Comparison of ENCODE assay signal across 23 cellular contexts in genomic region chr2:176821350-176821749, GRCh38.
DNase-seq lines count a peak whose midpoint lies in the region; ATAC-seq, FAIRE-seq and TF ChIP-seq lines count a peak whose summit lies in the region.
"Had no signal": no experiment of that assay in that cellular context is flagged by ENCODE, and none has a peak within 500 bp of the region (broad histone marks: within the 10 kb centered on the region; RNA-seq: fewer than 3 reads in every experiment).

No MANE protein-coding gene starts in this region.

- H3K27ac Mint-ChIP-seq in HFFc6, result no peak overlapping the region
- H3K27ac Mint-ChIP-seq: activated CD8-positive, alpha-beta T cell treated with anti-CD3 and anti-CD28 coated beads for 36 hours; WTC11 had no signal

- no TSS peak for BruUV-seq in GM12878 (replicated peaks; lab: Mats Ljungman, UMichigan)

- no peaks in the 10 kb centered on the region for H3K4me1 ChIP-seq in GM12878 (ENCODE audit: control insufficient read depth, insufficient read depth, low read length)
- no peaks in the 10 kb centered on the region for H3K4me1 ChIP-seq in testis
- H3K4me1 ChIP-seq: lower lobe of right lung had no signal

- H3K79me2 ChIP-seq in GM12878 (ENCODE audit: control insufficient read depth, insufficient read depth, low read length), result no peaks in the 10 kb centered on the region

- POLR2A ChIA-PET in GM12878 (lab: Charles Lee), result interaction anchor here (0.6 kb wide), 1 partner anchor 378 kb away, joined by 6 read pairs; no protein-coding TSS in a partner anchor

- TF ChIP-seq CTCF in HFFc6 (IDR thresholded peaks at IDR 0.05) (peak; percentile 41), GM12878 (IDR thresholded peaks at IDR 0.05 in 2 of 3, conservative IDR thresholded peaks at IDR 0.05 in 1 of 3; ENCODE audit: control insufficient read depth in 2 of 3, extremely low read depth in 1 of 3, insufficient read depth in 1 of 3, low read depth in 3 of 3, low read length in 3 of 3) (peak in 1 of 3 experiments; percentile 7; a peak in 1 of 6 replicates), testis (IDR thresholded peaks at IDR 0.05) (peak in 2 of 3 experiments; percentile 5 to 9)

- SMC1A ChIA-PET in GM12878 (lab: Charles Lee; ENCODE audit: uncharacterized antibody, unreplicated experiment), result interaction anchor here (1.0 to 7.9 kb wide), 9 partner anchors 8 to 711 kb away, joined by 3 to 40 read pairs (median 6); no protein-coding TSS in a partner anchor

- DNase-seq in activated CD4-positive, alpha-beta T cell treated with anti-CD3 and anti-CD28 coated beads for 48 hours, result peak; percentile 3
- DNase-seq in activated CD4-positive, alpha-beta T cell treated with anti-CD3 and anti-CD28 coated beads, Interleukin-2, amount 50 U/mL, for 4 hours, result no peak
- no peak for DNase-seq in HFFc6
- DNase-seq in GM12878 (ENCODE audit: low read depth, low spot score), result no peak
- no peak for DNase-seq in testis
- DNase-seq in COLO668 (lab: John Stamatoyannopoulos, UW; ENCODE audit: unreplicated experiment), result no peak
- DNase-seq in hepatic stellate cell (ENCODE audit: low spot score), result no peak
- DNase-seq: activated CD8-positive, alpha-beta T cell treated with anti-CD3 and anti-CD28 coated beads for 36 hours; activated naive CD4-positive, alpha-beta T cell treated with Interleukin-2 at 50 U/mL for 16 hours; activated T-cell treated with anti-CD3 and anti-CD28 coated beads, Interleukin-2, amount 50 U/mL, for 1 hour; CD4-positive, alpha-beta memory T cell; effector CD8-positive, alpha-beta T cell; EL; H7; lower lobe of right lung; NCI-H1092 treated with DMSO at 0.1 percent for 48 hours; NCI-H510A treated with DMSO at 0.1 percent for 48 hours; OCI-M1; stimulated activated CD8-positive, alpha-beta memory T cell treated with anti-CD3 and anti-CD28 coated beads, Interleukin-4, amount 100 ng/mL, for 48 hours; T-helper 2 cell had no signal

- 0 out of 3 replicates have a peak, but pooled peaks have one; percentile 47 for ATAC-seq in GM12878
- no peak for ATAC-seq in HG03432 (IDR thresholded peaks at IDR 0.05; ENCODE audit: unreplicated experiment)
- ATAC-seq: activated CD8-positive, alpha-beta T cell treated with anti-CD3 and anti-CD28 coated beads for 36 hours; lower lobe of right lung; WTC11 had no signal

- H3K27me3 Mint-ChIP-seq in HFFc6 (ENCODE audit: insufficient read depth), result peaks cover 8% of the 10 kb centered on the region; the same call in 1 of the 2 replicates
- H3K27me3 Mint-ChIP-seq: activated CD8-positive, alpha-beta T cell treated with anti-CD3 and anti-CD28 coated beads for 36 hours had no signal

- H3K36me3 ChIP-seq in GM12878 (ENCODE audit: control insufficient read depth in 2 of 2, insufficient read depth in 2 of 2, low read length in 1 of 2) (no peaks in the 10 kb centered on the region), testis (ENCODE audit: low read depth, missing control alignments) (no peaks in the 10 kb centered on the region)
- H3K36me3 ChIP-seq: lower lobe of right lung had no signal

- H3K27me3 ChIP-seq in GM12878 (replicated peaks in 1 of 2; ENCODE audit: control insufficient read depth in 2 of 2, insufficient read depth in 2 of 2, low read length in 1 of 2) (no peaks in the 10 kb centered on the region), testis (no peaks in the 10 kb centered on the region)

- TF ChIP-seq EP300 in GM12878 (IDR thresholded peaks at IDR 0.05; ENCODE audit: borderline replicate concordance in 1 of 2, control insufficient read depth in 1 of 2, low read depth in 2 of 2, low read length in 2 of 2), result no peak

- in situ Hi-C loops in GM12878 (cut with MboI), result loop anchor here (5.0 to 10.0 kb wide), 2 partner anchors 326 to 697 kb away; partner anchors contain the start of genes HOXD8 and HOXD9

- H4K20me1 ChIP-seq in GM12878 (ENCODE audit: control insufficient read depth, insufficient read depth), result no peaks in the 10 kb centered on the region

- no peak overlapping the region for H2AFZ ChIP-seq in GM12878 (ENCODE audit: control insufficient read depth, low read depth, low read length)

- intact Hi-C loops in GM12878 (cut with micrococcal nuclease; ENCODE audit: unreplicated experiment), result no loop called here
- intact Hi-C loops in testis (cut with DNase I; ENCODE audit: low total_unique reads), result no loop called here

- no peak overlapping the region for H3K9ac ChIP-seq in GM12878 (ENCODE audit: control insufficient read depth, insufficient read depth, low read length)

- CTCF ChIA-PET in GM12878 (lab: Yijun Ruan, JAX), result interaction anchor here (1.2 to 15.4 kb wide), 5 partner anchors 9 to 324 kb away, joined by 3 to 250 read pairs (median 8); no protein-coding TSS in a partner anchor

- H3K4me3 ChIP-seq in GM12878 (no peak overlapping the region), testis (no peak overlapping the region)
- H3K4me3 ChIP-seq: lower lobe of right lung had no signal

- no peak overlapping the region for H3K4me3 Mint-ChIP-seq in HFFc6
- H3K4me3 Mint-ChIP-seq: activated CD8-positive, alpha-beta T cell treated with anti-CD3 and anti-CD28 coated beads for 36 hours; CD4-positive, alpha-beta memory T cell; WTC11 had no signal

- no peak overlapping the region for H3K4me2 ChIP-seq in GM12878 (ENCODE audit: control insufficient read depth, insufficient read depth)

- no peaks in the 10 kb centered on the region for H3K9me3 ChIP-seq in GM12878 (replicated peaks; ENCODE audit: control insufficient read depth, insufficient read depth, low read length)
- no peaks in the 10 kb centered on the region for H3K9me3 ChIP-seq in testis
- H3K9me3 ChIP-seq: lower lobe of right lung had no signal

- 64% methylated on average over 4 of the region's 4 CpGs for WGBS in GM12878 (ENCODE audit: insufficient coverage, insufficient replicate concordance, low lambda C conversion rate, missing lambda C conversion rate)
- WGBS in testis, 2 donors, result 98% methylated on average over 4 of the region's 4 CpGs

- no peaks in the 10 kb centered on the region for H3K36me3 Mint-ChIP-seq in HFFc6 (ENCODE audit: low read depth)
- H3K36me3 Mint-ChIP-seq: CD4-positive, alpha-beta memory T cell; WTC11 had no signal

- no peak for TF ChIP-seq RAD21 in GM12878 (IDR thresholded peaks at IDR 0.05; ENCODE audit: insufficient read depth, low read depth, low read length)

- H3K9me3 Mint-ChIP-seq in HFFc6, result no peaks in the 10 kb centered on the region
- H3K9me3 Mint-ChIP-seq: WTC11 had no signal

- H3K4me1 Mint-ChIP-seq in HFFc6 (ENCODE audit: low read depth), result no peaks in the 10 kb centered on the region

- H3K27ac ChIP-seq in GM12878 (ENCODE audit: control insufficient read depth, insufficient read depth) (no peak overlapping the region), testis (no peak overlapping the region)
- H3K27ac ChIP-seq: lower lobe of right lung had no signal

- RAD21 ChIA-PET in GM12878 (lab: Charles Lee; ENCODE audit: unreplicated experiment), result interaction anchor here (1.1 to 4.4 kb wide), 3 partner anchors 110 to 327 kb away, joined by 3 to 21 read pairs (median 3); no protein-coding TSS in a partner anchor

- TF ChIP-seq POLR2A in GM12878 (IDR thresholded peaks at IDR 0.05; ENCODE audit: low read depth, low read length) (no peak), testis (IDR thresholded peaks at IDR 0.05) (no peak)

- FAIRE-seq in GM12878 (lab: Jason Lieb, UNC), result no peak
- FAIRE-seq: GM12892 had no signal

TF ChIP-seq in GM12878, 131 proteins besides CTCF, POLR2A, EP300 and RAD21:
- no peak for TF ChIP-seq KLF5 (IDR thresholded peaks at IDR 0.05; ENCODE audit: partially characterized antibody)
